In the genomic region with DNA sequence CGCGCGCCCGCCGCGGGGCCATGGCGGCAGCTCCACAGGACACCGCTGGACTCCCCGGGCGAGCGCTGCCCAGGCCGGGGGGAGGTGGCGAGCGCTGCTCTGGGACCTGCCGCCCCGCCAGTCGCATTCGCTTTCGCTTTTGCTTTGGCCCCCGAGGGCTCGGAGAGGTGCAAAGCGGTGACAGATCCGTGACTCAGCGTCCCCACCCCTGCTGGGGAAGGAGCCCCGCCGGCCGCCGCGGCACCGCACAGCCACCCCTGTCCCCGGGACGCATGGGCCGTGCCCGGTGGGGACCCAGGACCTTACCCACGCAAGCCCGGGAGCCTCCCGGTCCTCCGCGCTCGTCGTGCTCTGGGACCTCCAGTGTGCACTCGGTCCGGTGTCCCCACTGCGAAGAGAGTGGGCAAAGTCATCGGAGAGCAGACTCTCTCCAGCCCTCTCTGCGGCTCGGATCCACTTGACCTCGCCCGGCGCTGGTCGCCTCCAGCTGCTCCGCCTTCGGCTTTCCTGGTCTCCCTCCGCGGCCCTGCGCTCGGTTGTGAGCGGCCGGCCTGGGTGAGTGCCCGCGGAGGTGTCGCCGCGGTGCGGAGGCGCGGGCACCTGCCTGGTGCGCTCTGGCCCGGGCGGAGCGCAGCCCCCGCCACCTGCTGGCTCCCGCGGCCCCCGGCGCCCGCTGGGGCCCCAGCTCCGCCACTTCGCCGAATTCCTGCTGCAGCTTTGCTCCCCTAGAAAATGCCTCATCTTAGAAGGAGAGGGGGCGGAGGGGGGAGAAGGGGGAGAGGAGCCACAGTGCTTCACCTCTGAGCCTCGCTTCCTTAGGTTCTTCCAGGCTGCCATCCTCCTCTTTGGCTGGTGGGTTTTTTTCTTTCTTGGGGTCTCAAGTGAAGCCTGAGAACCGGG, we compare ENCODE assay signal across 8 cellular contexts. TPM values are rescaled to one million over a fixed set of nuclear protein-coding genes. Genes with fewer than 3 reads are reported as not detected.
A peak's percentile ranks its signal among the peaks of the same experiment; 100 is the strongest.
DNase-seq lines count a peak whose midpoint lies in the region; ATAC-seq and TF ChIP-seq lines count a peak whose summit lies in the region.

A gene with protein sequence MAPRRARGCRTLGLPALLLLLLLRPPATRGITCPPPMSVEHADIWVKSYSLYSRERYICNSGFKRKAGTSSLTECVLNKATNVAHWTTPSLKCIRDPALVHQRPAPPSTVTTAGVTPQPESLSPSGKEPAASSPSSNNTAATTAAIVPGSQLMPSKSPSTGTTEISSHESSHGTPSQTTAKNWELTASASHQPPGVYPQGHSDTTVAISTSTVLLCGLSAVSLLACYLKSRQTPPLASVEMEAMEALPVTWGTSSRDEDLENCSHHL (minus strand): TSS at position 73 of the 900 bp plus-strand sequence. CDS start 51 bp downstream, at position 22.

- H3K36me3 Mint-ChIP-seq in endodermal cell (ENCODE audit: low read depth) = no peaks in the 10 kb centered on the region

- peak within 1 kb of the TSS; percentile 4 for H3K27ac Mint-ChIP-seq in endodermal cell

- WGBS in endodermal cell (ENCODE audit: insufficient coverage in 1 of 2, insufficient read length in 1 of 2), 2 experiments = 0 to 1% methylated on average over 23 to 83 of the region's 83 CpGs

- H3K9me3 ChIP-seq in endodermal cell (ENCODE audit: control insufficient read depth, low read length) (no peaks in the 10 kb centered on the region), mucosa of descending colon (no peaks in the 10 kb centered on the region)

- peaks cover 59% of the 10 kb centered on the region for H3K27me3 Mint-ChIP-seq in endodermal cell (ENCODE audit: insufficient read depth)

- H3K4me1 ChIP-seq in endodermal cell (ENCODE audit: control insufficient read depth, insufficient read depth, low read length) (no peaks in the 10 kb centered on the region), mucosa of descending colon (ENCODE audit: low read depth) (peaks cover 22% of the 10 kb centered on the region)

- H3K27ac ChIP-seq in endodermal cell (ENCODE audit: low read depth, low read length) = no peak within 1 kb of the TSS

- no peaks in the 10 kb centered on the region for H3K9me3 Mint-ChIP-seq in endodermal cell

- intact Hi-C loops in mucosa of descending colon (cut with DNase I, micrococcal nuclease) = no loop called here

- H3K36me3 ChIP-seq in endodermal cell (ENCODE audit: control insufficient read depth, insufficient read depth, low read length) (no peaks in the 10 kb centered on the region), mucosa of descending colon (ENCODE audit: low read depth) (no peaks in the 10 kb centered on the region)

- TF ChIP-seq CTCF in endodermal cell (conservative IDR thresholded peaks at IDR 0.05) (peak; percentile 41), mucosa of descending colon (IDR thresholded peaks at IDR 0.05) (no peak)

- H3K4me3 ChIP-seq in endodermal cell (ENCODE audit: low read length) (peak within 1 kb of the TSS; percentile 83), mucosa of descending colon (peak within 1 kb of the TSS; percentile 87)

- H3K4me3 Mint-ChIP-seq in endodermal cell = peak within 1 kb of the TSS; percentile 63

- H3K9ac ChIP-seq in endodermal cell (ENCODE audit: extremely low read depth, low read length, poor library complexity, severe bottlenecking) = peak within 1 kb of the TSS; percentile 6

- ATAC-seq in HG02870 (IDR thresholded peaks at IDR 0.05; ENCODE audit: unreplicated experiment) (peak; percentile 50), mucosa of descending colon (peak; percentile 87)

- H3K27me3 ChIP-seq in endodermal cell (ENCODE audit: control insufficient read depth, insufficient read depth, low read length, poor library complexity, severe bottlenecking) = peaks cover 55% of the 10 kb centered on the region

- H3K4me1 Mint-ChIP-seq in endodermal cell = peaks cover 5% of the 10 kb centered on the region

- DNase-seq in NCI-H345 (lab: John Stamatoyannopoulos, UW) (peak; percentile 37), NCI-H345 treated with DMSO at 0.1 percent for 48 hours (lab: John Stamatoyannopoulos, UW; ENCODE audit: unreplicated experiment) (no peak), NCI-H510A (lab: John Stamatoyannopoulos, UW) (peak; percentile 7), endodermal cell (peak; percentile 90), mucosa of descending colon (peak; percentile 87 to 94 (median 91))
- peak; percentile 77 to 82 for DNase-seq in activated CD8-positive, alpha-beta memory T cell treated with anti-CD3 and anti-CD28 coated beads for 4 hours (ENCODE audit: low read depth in 2 of 2)
- peak; percentile 67 to 85 for DNase-seq in stimulated activated CD8-positive, alpha-beta memory T cell treated with anti-CD3 and anti-CD28 coated beads, Interleukin-4, amount 100 ng/mL, for 4 hours (ENCODE audit: low read depth in 2 of 2, low spot score in 1 of 2)

RNA-seq across cellular contexts. Expression of the gene that starts here (rescaled TPM):
- total RNA-seq in endodermal cell (under 1 TPM; 0.35 to 0.37 TPM), mucosa of descending colon (10 to 100 TPM; 19.4 to 26.6 (median 20.6) TPM)
- polyA plus RNA-seq in endodermal cell (2013, experiment 1 of 2) = not detected
- not detected for polyA plus RNA-seq in endodermal cell (2013, experiment 2 of 2)

Comparison
In these comparisons a context has a peak if more than half of its experiments do, and no peak if none do; other contexts are left out.
1. RNA of the gene that starts here (total RNA-seq): 19.4 to 26.6 TPM in mucosa of descending colon; 0.35 to 0.37 TPM in endodermal cell; every median in the first group is over 10 times any median in the second.
2. Peak in DNase-seq, H3K4me3 ChIP-seq and H3K9ac ChIP-seq in endodermal cell; RNA of the gene not detected or under 1 TPM.